ENCODE assay signal across 11 cellular contexts in genomic region chr1:234745844-234746797, GRCh38.
DNase-seq lines count a peak whose midpoint lies in the region; ATAC-seq lines count a peak whose summit lies in the region.
"Had no signal": no experiment of that assay in that cellular context is flagged by ENCODE, and none has a peak within 500 bp of the region (broad histone marks: within the 10 kb centered on the region; RNA-seq: fewer than 3 reads in every experiment).

No MANE protein-coding gene starts in this region.

- H3K36me3 Mint-ChIP-seq in activated T-cell treated with anti-CD3 and anti-CD28 coated beads, Interleukin-2, amount 50 U/mL, for 72 hours (ENCODE audit: insufficient read depth in 2 of 2) = no peaks in the 10 kb centered on the region
- H3K36me3 Mint-ChIP-seq: stimulated activated effector memory CD8-positive, alpha-beta T cell treated with anti-CD3 and anti-CD28 coated beads, Interleukin-12 subunit alpha, Interleukin-12 subunit beta, amount 100 ng/mL, for 72 hours had no signal

- in situ Hi-C loops in ACHN (cut with HindIII; ENCODE audit: low pct_ligation_motif_present, low pct_unique_long_range_greater_than_20kb, low sequenced_read_pairs) = loop anchor here (25.0 kb wide), 1 partner anchor 91 kb away; no protein-coding TSS in a partner anchor

- H3K36me3 ChIP-seq in HUES48 (ENCODE audit: control insufficient read depth, insufficient read depth, low read length) = no peaks in the 10 kb centered on the region
- H3K36me3 ChIP-seq: left lung had no signal

- no peak for ATAC-seq in activated T-cell treated with anti-CD3 and anti-CD28 coated beads, Interleukin-2, amount 50 U/mL, for 72 hours (replicated peaks in 1 of 2)
- ATAC-seq in GM19035 (IDR thresholded peaks at IDR 0.05; ENCODE audit: unreplicated experiment) (no peak), GM21723 (IDR thresholded peaks at IDR 0.05; ENCODE audit: unreplicated experiment) (no peak)
- ATAC-seq: left lung; stimulated activated effector memory CD8-positive, alpha-beta T cell treated with anti-CD3 and anti-CD28 coated beads, Interleukin-12 subunit alpha, Interleukin-12 subunit beta, amount 100 ng/mL, for 72 hours had no signal

- H3K4me3 ChIP-seq in HUES48 (ENCODE audit: low read depth, low read length) = no peak overlapping the region
- H3K4me3 ChIP-seq: dorsolateral prefrontal cortex, left lung had no signal

- H3K4me1 Mint-ChIP-seq in activated T-cell treated with anti-CD3 and anti-CD28 coated beads, Interleukin-2, amount 50 U/mL, for 72 hours (ENCODE audit: low read depth) = no peaks in the 10 kb centered on the region
- H3K4me1 Mint-ChIP-seq: stimulated activated effector memory CD8-positive, alpha-beta T cell treated with anti-CD3 and anti-CD28 coated beads, Interleukin-12 subunit alpha, Interleukin-12 subunit beta, amount 100 ng/mL, for 72 hours had no signal

- DNase-seq in ACHN (peak; percentile 19), RKO (ENCODE audit: low spot score) (peak; percentile 18), glomerular visceral epithelial cell (ENCODE audit: extremely low spot score) (peak; percentile 42), RPMI8226 (no peak)
- no peak for DNase-seq in activated T-cell treated with anti-CD3 and anti-CD28 coated beads, Interleukin-2, amount 50 U/mL, for 72 hours
- DNase-seq: dorsolateral prefrontal cortex, left lung had no signal

- peaks cover 24% of the 10 kb centered on the region for H3K4me1 ChIP-seq in HUES48 (ENCODE audit: control insufficient read depth, insufficient read depth, low read length)

- H3K27me3 Mint-ChIP-seq in activated T-cell treated with anti-CD3 and anti-CD28 coated beads, Interleukin-2, amount 50 U/mL, for 72 hours (ENCODE audit: low read depth) = peaks cover 5% of the 10 kb centered on the region

- H3K9me3 ChIP-seq in HUES48 (ENCODE audit: control insufficient read depth, insufficient read depth, low read length) = no peaks in the 10 kb centered on the region
- H3K9me3 ChIP-seq: left lung had no signal

- no peaks in the 10 kb centered on the region for H3K27me3 ChIP-seq in HUES48 (ENCODE audit: control insufficient read depth, insufficient read depth, low read length)
- H3K27me3 ChIP-seq: dorsolateral prefrontal cortex, left lung had no signal

- H3K9me3 Mint-ChIP-seq in activated T-cell treated with anti-CD3 and anti-CD28 coated beads, Interleukin-2, amount 50 U/mL, for 72 hours = no peaks in the 10 kb centered on the region
- H3K9me3 Mint-ChIP-seq: stimulated activated effector memory CD8-positive, alpha-beta T cell treated with anti-CD3 and anti-CD28 coated beads, Interleukin-12 subunit alpha, Interleukin-12 subunit beta, amount 100 ng/mL, for 72 hours had no signal

- H3K9ac ChIP-seq in HUES48 (ENCODE audit: low read depth, low read length) = no peak overlapping the region

- H3K27ac ChIP-seq in HUES48 (ENCODE audit: low read depth, low read length) = peak overlapping the region; percentile 62
- H3K27ac ChIP-seq: left lung had no signal

- no peak overlapping the region for H3K4me3 Mint-ChIP-seq in activated T-cell treated with anti-CD3 and anti-CD28 coated beads, Interleukin-2, amount 50 U/mL, for 72 hours
- H3K4me3 Mint-ChIP-seq: stimulated activated effector memory CD8-positive, alpha-beta T cell treated with anti-CD3 and anti-CD28 coated beads, Interleukin-12 subunit alpha, Interleukin-12 subunit beta, amount 100 ng/mL, for 72 hours had no signal

- no peak overlapping the region for H3K27ac Mint-ChIP-seq in activated T-cell treated with anti-CD3 and anti-CD28 coated beads, Interleukin-2, amount 50 U/mL, for 72 hours
- H3K27ac Mint-ChIP-seq: stimulated activated effector memory CD8-positive, alpha-beta T cell treated with anti-CD3 and anti-CD28 coated beads, Interleukin-12 subunit alpha, Interleukin-12 subunit beta, amount 100 ng/mL, for 72 hours had no signal

Comparison
In these comparisons a context has a peak if more than half of its experiments do, and no peak if none do; other contexts are left out.
1. DNase-seq: peak in ACHN (single experiment), RKO (single experiment) and glomerular visceral epithelial cell (single experiment); none in activated T-cell treated with anti-CD3 and anti-CD28 coated beads, Interleukin-2, amount 50 U/mL, for 72 hours (0 of 2) and RPMI8226 (single experiment).